In genomic region chr4:41256740-41257256, GRCh38 we compare ENCODE assay signal across 9 cellular contexts. TPM values are rescaled to one million over a fixed set of nuclear protein-coding genes. Genes with fewer than 3 reads are reported as not detected.
A peak's percentile ranks its signal among the peaks of the same experiment; 100 is the strongest.
DNase-seq lines count a peak whose midpoint lies in the region; ATAC-seq and TF ChIP-seq lines count a peak whose summit lies in the region.
"Had no signal": no experiment of that assay in that cellular context is flagged by ENCODE, and none has a peak within 500 bp of the region (broad histone marks: within the 10 kb centered on the region; RNA-seq: fewer than 3 reads in every experiment).

Gene UCHL1 (plus strand): TSS chr4:41256928. CDS start chr4:41256977, 49 bp downstream.

- H3K27me3 Mint-ChIP-seq in activated CD4-positive, alpha-beta T cell treated with anti-CD3 and anti-CD28 coated beads, Interleukin-2, amount 10 ng/mL, durations not matched to agents 24 days and 14 days = peaks cover 46% of the 10 kb centered on the region

- no peaks in the 10 kb centered on the region for H3K79me2 ChIP-seq in parathyroid adenoma

- no peak for TF ChIP-seq CTCF in parathyroid adenoma (IDR thresholded peaks at IDR 0.05)

- intact Hi-C loops in activated CD4-positive, alpha-beta T cell treated with anti-CD3 and anti-CD28 coated beads, Interleukin-2, amount 10 ng/mL, durations not matched to agents 24 days and 14 days (cut with micrococcal nuclease) = loop anchor here (5.0 kb wide), 1 partner anchor 39 kb away; no protein-coding TSS in a partner anchor
- intact Hi-C loops in left ventricle myocardium superior (cut with micrococcal nuclease) = loop anchor here (5.0 kb wide), 1 partner anchor 631 kb away; no protein-coding TSS in a partner anchor

- H3K9me3 Mint-ChIP-seq in activated CD4-positive, alpha-beta T cell treated with anti-CD3 and anti-CD28 coated beads, Interleukin-2, amount 10 ng/mL, durations not matched to agents 24 days and 14 days = no peaks in the 10 kb centered on the region

- no peaks in the 10 kb centered on the region for H3K4me1 ChIP-seq in parathyroid adenoma

- no peaks in the 10 kb centered on the region for H3K27me3 ChIP-seq in parathyroid adenoma (ENCODE audit: control insufficient read depth, insufficient read depth, low read length)

- no peak within 1 kb of the TSS for H3K27ac ChIP-seq in parathyroid adenoma

- no peak for DNase-seq in activated CD4-positive, alpha-beta T cell treated with anti-CD3 and anti-CD28 coated beads, Interleukin-2, amount 10 ng/mL, durations not matched to agents 24 days and 14 days
- DNase-seq in activated CD4-positive, alpha-beta T cell treated with anti-CD3 and anti-CD28 coated beads for 1 hour = no peak
- DNase-seq in NCI-H345 (lab: John Stamatoyannopoulos, UW) = peak; percentile 93
- peak; percentile 19 to 95 (median 76) for DNase-seq in anterior cingulate cortex (lab: John Stamatoyannopoulos, UW)
- DNase-seq in left ventricle myocardium superior = peak; percentile 46
- no peak for DNase-seq in activated effector memory CD4-positive, alpha-beta T cell treated with Interleukin-2 at 50 U/mL for 16 hours
- DNase-seq: DND-41 had no signal

- H2AFZ ChIP-seq in parathyroid adenoma = peak within 1 kb of the TSS; percentile 48

- peak within 1 kb of the TSS; percentile 46 for H3K4me2 ChIP-seq in parathyroid adenoma (ENCODE audit: low read length)

- no peaks in the 10 kb centered on the region for H3K4me1 Mint-ChIP-seq in activated CD4-positive, alpha-beta T cell treated with anti-CD3 and anti-CD28 coated beads, Interleukin-2, amount 10 ng/mL, durations not matched to agents 24 days and 14 days

- no peaks in the 10 kb centered on the region for H3K36me3 Mint-ChIP-seq in activated CD4-positive, alpha-beta T cell treated with anti-CD3 and anti-CD28 coated beads, Interleukin-2, amount 10 ng/mL, durations not matched to agents 24 days and 14 days (ENCODE audit: low read depth)

- no peaks in the 10 kb centered on the region for H3K9me3 ChIP-seq in parathyroid adenoma (ENCODE audit: control insufficient read depth, low read length)

- H3K36me3 ChIP-seq in parathyroid adenoma (ENCODE audit: control insufficient read depth, insufficient read depth, low read length) = no peaks in the 10 kb centered on the region

- no peak within 1 kb of the TSS for H3K9ac ChIP-seq in parathyroid adenoma

- peak; percentile 37 for ATAC-seq in HG02981 (IDR thresholded peaks at IDR 0.05; ENCODE audit: unreplicated experiment)
- peak; percentile 62 for ATAC-seq in left ventricle myocardium superior

- peak within 1 kb of the TSS; percentile 47 for H3K4me3 ChIP-seq in parathyroid adenoma (ENCODE audit: low read depth, low read length)

- H3K27ac Mint-ChIP-seq in activated CD4-positive, alpha-beta T cell treated with anti-CD3 and anti-CD28 coated beads, Interleukin-2, amount 10 ng/mL, durations not matched to agents 24 days and 14 days = no peak within 1 kb of the TSS

- H3K4me3 Mint-ChIP-seq in activated CD4-positive, alpha-beta T cell treated with anti-CD3 and anti-CD28 coated beads, Interleukin-2, amount 10 ng/mL, durations not matched to agents 24 days and 14 days = peak within 1 kb of the TSS; percentile 48

RNA-seq across cellular contexts. Expression of gene UCHL1, which starts in this region (rescaled TPM):
- 0.26 and 0.35 TPM in 2 replicates for total RNA-seq in activated CD4-positive, alpha-beta T cell treated with anti-CD3 and anti-CD28 coated beads, Interleukin-2, amount 10 ng/mL, durations not matched to agents 24 days and 14 days
- total RNA-seq in left ventricle myocardium superior = 4.8 TPM

Comparison
In these comparisons a context has a peak if more than half of its experiments do, and no peak if none do; other contexts are left out.
1. DNase-seq: peak in NCI-H345 (single experiment), anterior cingulate cortex (58 of 58) and left ventricle myocardium superior (single experiment); none in activated CD4-positive, alpha-beta T cell treated with anti-CD3 and anti-CD28 coated beads, Interleukin-2, amount 10 ng/mL, durations not matched to agents 24 days and 14 days (single experiment), activated CD4-positive, alpha-beta T cell treated with anti-CD3 and anti-CD28 coated beads for 1 hour (single experiment) and activated effector memory CD4-positive, alpha-beta T cell treated with Interleukin-2 at 50 U/mL for 16 hours (single experiment).